In the genomic region with DNA sequence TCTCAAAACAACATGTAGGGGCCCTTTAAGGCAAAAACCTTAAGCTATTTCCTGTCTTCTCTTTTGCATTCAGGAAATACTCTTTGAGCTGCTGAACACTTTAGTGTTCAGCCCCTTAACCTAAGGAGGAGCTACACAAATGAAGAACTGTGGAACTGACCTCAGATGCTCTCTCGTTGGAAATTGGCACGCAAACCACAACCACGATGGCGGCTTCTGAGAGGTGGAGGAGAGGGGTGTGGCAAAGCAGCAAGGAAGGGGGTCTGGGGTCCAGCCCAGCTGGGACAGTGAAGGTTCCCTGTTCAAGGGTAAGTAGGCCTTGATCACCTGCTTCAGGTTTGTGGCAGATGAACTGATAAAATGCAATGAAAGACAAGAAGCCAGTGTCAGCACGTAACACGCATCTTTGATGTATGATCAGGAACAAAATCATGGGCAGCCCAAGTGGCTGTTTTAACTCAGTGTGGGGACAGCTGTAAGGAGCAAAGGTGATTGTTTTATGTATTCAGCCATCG, we compare ENCODE assay signal across 8 cellular contexts.
DNase-seq lines count a peak whose midpoint lies in the region; ATAC-seq and TF ChIP-seq lines count a peak whose summit lies in the region.

No MANE protein-coding gene starts in this region.

- peak; percentile 86 for ATAC-seq in activated CD4-positive, alpha-beta T cell treated with anti-CD3 and anti-CD28 coated beads for 36 hours
- ATAC-seq in GM19452 (IDR thresholded peaks at IDR 0.05; ENCODE audit: unreplicated experiment) (no peak), HG02884 (IDR thresholded peaks at IDR 0.05; ENCODE audit: unreplicated experiment) (no peak), sciatic nerve (no peak)

- peak overlapping the region in 2 of 3 donors; percentile 6 to 20 for H3K27ac Mint-ChIP-seq in IgD-negative memory B cell
- peak overlapping the region; percentile 100 for H3K27ac Mint-ChIP-seq in activated CD4-positive, alpha-beta T cell treated with anti-CD3 and anti-CD28 coated beads for 36 hours
- no peak overlapping the region for H3K27ac Mint-ChIP-seq in chondrocyte (ENCODE audit: unreplicated experiment)

- CTCF ChIA-PET in activated CD4-positive, alpha-beta T cell treated with anti-CD3 and anti-CD28 coated beads for 36 hours (lab: Charles Lee), result interaction anchor here (0.9 to 1.5 kb wide), 5 partner anchors 21 to 347 kb away, joined by 3 to 4 read pairs (median 3); no protein-coding TSS in a partner anchor

- H3K9me3 Mint-ChIP-seq in IgD-negative memory B cell, result peaks cover 0 to 7% (median 7%) of the 10 kb centered on the region in 3 donors
- H3K9me3 Mint-ChIP-seq in activated CD4-positive, alpha-beta T cell treated with anti-CD3 and anti-CD28 coated beads for 36 hours (ENCODE audit: low read depth), result peaks cover 17% of the 10 kb centered on the region
- H3K9me3 Mint-ChIP-seq in chondrocyte (ENCODE audit: low read depth), result peaks cover 16% of the 10 kb centered on the region

- H3K27ac ChIP-seq in caudate nucleus (ENCODE audit: low read depth, low read length), result no peak overlapping the region

- POLR2A ChIA-PET in activated CD4-positive, alpha-beta T cell treated with anti-CD3 and anti-CD28 coated beads for 36 hours (lab: Charles Lee), result interaction anchor here (0.6 to 1.4 kb wide), 5 partner anchors 21 to 291 kb away, joined by 3 to 4 read pairs (median 3); partner anchors contain the start of gene TNRC6C

- H3K27me3 Mint-ChIP-seq in IgD-negative memory B cell (no peaks in the 10 kb centered on the region), chondrocyte (ENCODE audit: low read depth) (peaks cover 4% of the 10 kb centered on the region)
- no peaks in the 10 kb centered on the region for H3K27me3 Mint-ChIP-seq in activated CD4-positive, alpha-beta T cell treated with anti-CD3 and anti-CD28 coated beads for 36 hours

- H3K4me1 Mint-ChIP-seq in IgD-negative memory B cell, result peaks cover 6 to 20% (median 17%) of the 10 kb centered on the region in 3 donors
- peaks cover 32% of the 10 kb centered on the region for H3K4me1 Mint-ChIP-seq in activated CD4-positive, alpha-beta T cell treated with anti-CD3 and anti-CD28 coated beads for 36 hours
- peaks cover 8% of the 10 kb centered on the region for H3K4me1 Mint-ChIP-seq in chondrocyte (ENCODE audit: low read depth)

- peak; percentile 84 for DNase-seq in activated CD4-positive, alpha-beta T cell treated with anti-CD3 and anti-CD28 coated beads for 36 hours
- DNase-seq in chondrocyte (ENCODE audit: low spot score) (peak; percentile 19), caudate nucleus (lab: John Stamatoyannopoulos, UW) (no peak), sciatic nerve (ENCODE audit: low spot score) (no peak)
- peak; percentile 25 for DNase-seq in stimulated activated CD8-positive, alpha-beta memory T cell treated with anti-CD3 and anti-CD28 coated beads, Interleukin-7, amount 100 ng/mL, for 1 hour (ENCODE audit: low read depth in 2 of 2)

- TF ChIP-seq CTCF in chondrocyte (IDR thresholded peaks at IDR 0.05), result no peak

- H3K4me3 Mint-ChIP-seq in IgD-negative memory B cell (peak overlapping the region; percentile 43 to 89 (median 82)), chondrocyte (ENCODE audit: unreplicated experiment) (no peak overlapping the region)
- peak overlapping the region; percentile 75 for H3K4me3 Mint-ChIP-seq in activated CD4-positive, alpha-beta T cell treated with anti-CD3 and anti-CD28 coated beads for 36 hours

- intact Hi-C loops in activated CD4-positive, alpha-beta T cell treated with anti-CD3 and anti-CD28 coated beads for 36 hours (cut with DNase I, micrococcal nuclease), result loop anchor here in 1 of 2 experiments (1.0 to 5.0 kb wide), 5 partner anchors 22 to 291 kb away; partner anchors contain the start of gene TNRC6C
- intact Hi-C loops in sciatic nerve (cut with DNase I), result no loop called here

- H3K36me3 Mint-ChIP-seq in IgD-negative memory B cell, result no peaks in the 10 kb centered on the region
- peaks cover 11% of the 10 kb centered on the region for H3K36me3 Mint-ChIP-seq in activated CD4-positive, alpha-beta T cell treated with anti-CD3 and anti-CD28 coated beads for 36 hours (ENCODE audit: low read depth)
- H3K36me3 Mint-ChIP-seq in chondrocyte (ENCODE audit: low read depth), result peaks cover 7% of the 10 kb centered on the region

Comparison
In these comparisons a context has a peak if more than half of its experiments do, and no peak if none do; other contexts are left out.
1. DNase-seq: peak in activated CD4-positive, alpha-beta T cell treated with anti-CD3 and anti-CD28 coated beads for 36 hours (single experiment), chondrocyte (single experiment) and stimulated activated CD8-positive, alpha-beta memory T cell treated with anti-CD3 and anti-CD28 coated beads, Interleukin-7, amount 100 ng/mL, for 1 hour (2 of 2); none in caudate nucleus (0 of 61) and sciatic nerve (single experiment).